1 cellular context compared by ENCODE assay signal in genomic region chr9:106697390-106697789, GRCh38.
TF ChIP-seq lines count a peak whose summit lies in the region.

No MANE protein-coding gene starts in this region.

TF ChIP-seq in SK-N-SH, 30 proteins besides CTCF, POLR2A, EP300 and RAD21 (continued from another document):
- TF ChIP-seq PBX3 (IDR thresholded peaks at IDR 0.05) = no peak
- no peak for TF ChIP-seq NFIC (IDR thresholded peaks at IDR 0.05; ENCODE audit: borderline replicate concordance)
- TF ChIP-seq SIN3A (IDR thresholded peaks at IDR 0.05; ENCODE audit: borderline replicate concordance, low read depth, low read length) = no peak
- TF ChIP-seq TEAD4 (IDR thresholded peaks at IDR 0.05; ENCODE audit: borderline replicate concordance, insufficient read depth) = no peak
- TF ChIP-seq JUND (IDR thresholded peaks at IDR 0.05) = no peak
